Comparison of ENCODE assay signal across 19 cellular contexts in the genomic region with DNA sequence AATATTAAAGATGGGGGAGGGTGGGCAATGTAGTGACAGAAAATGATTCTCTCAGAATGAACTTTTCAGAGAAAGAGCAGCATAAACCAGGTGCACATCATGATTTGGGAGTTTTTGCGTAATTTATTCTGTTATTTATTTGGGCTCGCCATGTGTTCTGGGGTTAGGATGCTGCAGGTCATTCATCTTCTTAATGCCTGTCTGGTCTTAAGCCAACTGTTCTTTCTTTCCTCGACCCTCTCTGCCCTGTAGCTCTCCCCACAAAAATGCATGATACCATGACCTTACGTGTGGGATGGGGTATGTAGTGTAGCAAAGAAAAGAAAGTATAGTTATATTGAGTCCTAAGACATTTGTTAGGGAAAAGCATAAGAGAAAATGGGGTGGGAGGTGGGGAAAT. TPM values are rescaled to one million over a fixed set of nuclear protein-coding genes. Genes with fewer than 3 reads are reported as not detected.
"Had no signal": no experiment of that assay in that cellular context is flagged by ENCODE, and none has a peak within 500 bp of the region (broad histone marks: within the 10 kb centered on the region; RNA-seq: fewer than 3 reads in every experiment).

No MANE protein-coding gene starts in this region.

- H3K9me3 ChIP-seq: adrenal gland, heart left ventricle, mucosa of descending colon, neutrophil, upper lobe of right lung had no signal

- H3K4me3 Mint-ChIP-seq: activated naive CD4-positive, alpha-beta T cell treated with anti-CD3 and anti-CD28 coated beads for 36 hours; naive thymus-derived CD4-positive, alpha-beta T cell had no signal

- DNase-seq: activated CD4-positive, CD25-positive, alpha-beta regulatory T cell treated with anti-CD3 and anti-CD28 coated beads, Interleukin-2, amount 50 U/mL, for 72 hours; activated naive CD4-positive, alpha-beta T cell treated with anti-CD3 and anti-CD28 coated beads for 36 hours; adrenal gland; effector memory CD4-positive, alpha-beta T cell; heart left ventricle; left colon; mammary epithelial cell; mucosa of descending colon; naive thymus-derived CD4-positive, alpha-beta T cell; stimulated activated CD4-positive, alpha-beta T cell treated with anti-CD3 and anti-CD28 coated beads, Interleukin-4, amount 100 ng/mL, for 24 hours; stimulated activated naive CD8-positive, alpha-beta T cell treated with anti-CD3 and anti-CD28 coated beads, Interleukin-15, Interleukin-2, amounts not matched to agents 100 U/mL and 50 U/mL, for 24 hours; T1000; upper lobe of right lung had no signal

- H3K9me3 Mint-ChIP-seq: activated naive CD4-positive, alpha-beta T cell treated with anti-CD3 and anti-CD28 coated beads for 36 hours; activated T-helper 2 cell treated with anti-CD3 and anti-CD28 coated beads, Interferon-gamma antibody, Interleukin-2, Interleukin-4, amounts not matched to agents 10 μg/mL and 5 μg/mL and 100 μg/mL, durations not matched to agents 14 hours and 24 hours and 36 hours had no signal

- ATAC-seq: heart left ventricle; left colon; mucosa of descending colon; naive thymus-derived CD4-positive, alpha-beta T cell; stimulated activated naive CD8-positive, alpha-beta T cell treated with anti-CD3 and anti-CD28 coated beads, Interleukin-15, Interleukin-2, amounts not matched to agents 100 U/mL and 50 U/mL, for 24 hours; upper lobe of right lung had no signal

- H3K27ac Mint-ChIP-seq: activated naive CD4-positive, alpha-beta T cell treated with anti-CD3 and anti-CD28 coated beads for 36 hours; activated T-helper 2 cell treated with anti-CD3 and anti-CD28 coated beads, Interferon-gamma antibody, Interleukin-2, Interleukin-4, amounts not matched to agents 10 μg/mL and 5 μg/mL and 100 μg/mL, durations not matched to agents 14 hours and 24 hours and 36 hours had no signal

- H3K27ac ChIP-seq: neutrophil, SK-N-MC, skin epidermis, upper lobe of right lung had no signal

- H3K27me3 Mint-ChIP-seq: naive thymus-derived CD4-positive, alpha-beta T cell had no signal

- H3K4me3 ChIP-seq: adrenal gland, heart left ventricle, mucosa of descending colon, SK-N-MC, skin epidermis, upper lobe of right lung had no signal

- H3K27me3 ChIP-seq: adrenal gland, heart left ventricle, upper lobe of right lung had no signal

RNA-seq across cellular contexts. Expression of a gene that starts 33.0 kb away (rescaled TPM):
- polyA plus RNA-seq: naive thymus-derived CD4-positive, alpha-beta T cell had no signal

RNA-seq across cellular contexts. Expression of a gene that starts 40.7 kb away (rescaled TPM):
- total RNA-seq: activated naive CD4-positive, alpha-beta T cell treated with anti-CD3 and anti-CD28 coated beads for 36 hours; left colon; mammary epithelial cell; mucosa of descending colon; temporal lobe had no signal
- polyA plus RNA-seq: fibroblast of lung, mammary epithelial cell had no signal
